In the genomic region with DNA sequence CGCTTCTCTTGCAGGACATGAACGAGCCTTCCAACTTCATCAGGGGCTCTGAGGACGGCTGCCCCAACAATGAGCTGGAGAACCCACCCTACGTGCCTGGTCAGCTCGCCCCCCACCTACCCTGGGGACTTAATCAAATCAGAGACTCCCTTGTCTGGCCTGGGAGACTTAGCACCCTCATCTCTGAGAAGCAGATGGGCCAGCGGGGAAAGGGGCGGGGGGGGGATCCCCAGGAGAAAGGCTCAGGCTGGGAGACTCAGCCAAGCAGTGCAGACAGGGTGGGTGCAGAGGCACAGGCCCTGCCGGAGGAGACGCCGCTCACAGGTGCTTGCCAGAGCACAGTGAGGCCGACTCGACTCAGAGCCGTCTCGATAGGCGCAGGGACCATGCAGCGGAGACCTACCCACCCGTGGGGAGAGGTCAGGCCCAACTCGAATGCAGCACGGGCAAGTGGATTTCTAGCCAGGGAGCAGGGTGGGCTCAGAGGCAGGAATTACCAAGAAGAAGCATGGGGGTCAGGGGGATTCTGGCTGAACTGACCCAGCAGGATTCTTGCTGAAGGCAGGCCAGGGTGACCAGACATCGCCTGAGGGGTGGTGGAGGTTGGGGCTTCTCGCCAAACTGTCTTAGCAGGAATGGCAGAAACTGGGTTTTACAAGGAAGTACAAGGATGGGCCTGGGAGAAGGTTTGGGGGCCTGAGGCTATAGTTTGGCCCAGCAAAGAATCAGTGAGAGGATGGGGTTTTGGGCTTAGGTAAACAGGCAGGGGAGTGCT, we compare ENCODE assay signal across 16 cellular contexts. TPM values are rescaled to one million over a fixed set of nuclear protein-coding genes. Genes with fewer than 3 reads are reported as not detected.
"Had no signal": no experiment of that assay in that cellular context is flagged by ENCODE, and none has a peak within 500 bp of the region (broad histone marks: within the 10 kb centered on the region; RNA-seq: fewer than 3 reads in every experiment).

No MANE protein-coding gene starts in this region.

- H3K9me3 ChIP-seq: lower lobe of right lung, pancreas had no signal

- H3K4me1 ChIP-seq: lower lobe of right lung, pancreas had no signal

- H3K4me3 ChIP-seq: lower lobe of right lung, pancreas had no signal

- H3K27me3 ChIP-seq: brain microvascular endothelial cell, pancreas had no signal

- DNase-seq: activated CD4-positive, alpha-beta memory T cell treated with anti-CD3 and anti-CD28 coated beads for 36 hours; activated CD8-positive, alpha-beta memory T cell treated with anti-CD3 and anti-CD28 coated beads, Interleukin-2, amount 50 U/mL, for 48 hours; activated naive CD4-positive, alpha-beta T cell treated with Interleukin-2 at 50 U/mL for 16 hours; anterior cingulate cortex; brain microvascular endothelial cell; effector CD8-positive, alpha-beta T cell; foreskin keratinocyte; glutamatergic neuron; lower lobe of right lung; midbrain; stimulated activated CD4-positive, alpha-beta T cell treated with anti-CD3 and anti-CD28 coated beads, Interleukin-4, amount 100 ng/mL, for 24 hours; stimulated activated naive CD4-positive, alpha-beta T cell; substantia nigra had no signal

- H3K27ac ChIP-seq: brain microvascular endothelial cell, foreskin keratinocyte, lower lobe of right lung, pancreas had no signal

- H3K36me3 ChIP-seq: brain microvascular endothelial cell, lower lobe of right lung, pancreas had no signal

- ATAC-seq: foreskin keratinocyte, lower lobe of right lung, pancreas had no signal

RNA-seq across cellular contexts. Expression of gene CARD14, which starts 58.7 kb away (rescaled TPM):
- total RNA-seq: activated CD4-positive, alpha-beta memory T cell treated with anti-CD3 and anti-CD28 coated beads for 36 hours; activated T-helper 1 cell treated with anti-CD3 and anti-CD28 coated beads, Interleukin-12 subunit alpha, Interleukin-12 subunit beta, Interleukin-2, Interleukin-4 antibody, amounts not matched to agents 30 ng/mL and 10 ng/mL and 1 ng/mL, durations not matched to agents 14 hours and 24 hours and 36 hours; T-helper 1 cell treated with Interleukin-12 subunit alpha and Interleukin-12 subunit beta and Interleukin-4 antibody, amounts not matched to agents 30 ng/mL and 1 ng/mL, for 36 hours had no signal
